Comparison of ENCODE assay signal across 25 cellular contexts in the genomic region with DNA sequence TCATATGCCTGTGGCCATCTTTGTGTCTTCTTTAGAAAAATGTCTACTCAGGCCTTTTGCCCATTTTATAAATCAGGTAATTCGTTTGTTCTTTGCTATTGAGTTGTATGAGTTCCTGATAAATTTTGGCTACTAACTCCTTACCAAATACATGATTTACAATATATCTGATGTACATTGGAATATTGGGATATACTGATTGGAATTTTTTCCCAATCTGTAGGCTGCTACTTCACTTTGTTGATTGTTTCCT. TPM values are rescaled to one million over a fixed set of nuclear protein-coding genes. Genes with fewer than 3 reads are reported as not detected.
DNase-seq lines count a peak whose midpoint lies in the region; ATAC-seq, FAIRE-seq and TF ChIP-seq lines count a peak whose summit lies in the region.
"Had no signal": no experiment of that assay in that cellular context is flagged by ENCODE, and none has a peak within 500 bp of the region (broad histone marks: within the 10 kb centered on the region; RNA-seq: fewer than 3 reads in every experiment).

No MANE protein-coding gene starts in this region.

- ATAC-seq in HepG2 (no peak), right lobe of liver (no peak), T-cell (replicated peaks in 1 of 4) (no peak), K562 (no peak)
- ATAC-seq in stimulated activated naive B cell treated with anti-CD40 and anti-IgM and Interleukin-4, amounts not matched to agents 10 μg/mL and 1 μg/mL and 100 μg/mL, for 72 hours (replicated peaks), result no peak
- ATAC-seq: body of pancreas, left cardiac atrium had no signal

- H4K20me1 ChIP-seq in HepG2 (ENCODE audit: insufficient read depth, low read length) (no peaks in the 10 kb centered on the region), K562 (replicated peaks; ENCODE audit: control insufficient read depth, insufficient read depth, low read length) (no peaks in the 10 kb centered on the region)

- TF ChIP-seq POLR2A in HepG2 (IDR thresholded peaks at IDR 0.05; ENCODE audit: insufficient read depth in 1 of 2, low read depth in 2 of 2, low read length in 2 of 2) (no peak), right lobe of liver (IDR thresholded peaks at IDR 0.05) (no peak), K562 (conservative IDR thresholded peaks at IDR 0.05) (no peak), vagina (IDR thresholded peaks at IDR 0.05) (no peak)

- peak overlapping the region; percentile 15 to 82 for H3K27ac Mint-ChIP-seq in T-cell
- peak overlapping the region; percentile 89 for H3K27ac Mint-ChIP-seq in stimulated activated naive B cell treated with anti-CD40 and anti-IgM and Interleukin-4, amounts not matched to agents 10 μg/mL and 1 μg/mL and 100 μg/mL, for 72 hours
- H3K27ac Mint-ChIP-seq: endodermal cell had no signal

- no peaks in the 10 kb centered on the region for H3K9me1 ChIP-seq in K562 (ENCODE audit: control insufficient read depth, insufficient read depth, low read length)

- intact Hi-C loops in HepG2 (cut with micrococcal nuclease; ENCODE audit: unreplicated experiment) (no loop called here), right lobe of liver (cut with DNase I) (no loop called here), K562 (cut with micrococcal nuclease) (no loop called here), vagina (cut with DNase I) (no loop called here)

- H2AFZ ChIP-seq in HepG2 (ENCODE audit: low read length), result no peak overlapping the region
- H2AFZ ChIP-seq in K562 (ENCODE audit: low read depth, low read length), result no peak overlapping the region

- DNase-seq in HepG2 (ENCODE audit: low spot score), result no peak
- DNase-seq in right lobe of liver, result no peak
- DNase-seq in T-cell, result no peak
- DNase-seq in K562 (ENCODE audit: extremely low read depth in 1 of 4, low spot score in 3 of 4), result no peak
- DNase-seq in stimulated activated naive B cell treated with anti-CD40 and anti-IgM and Interleukin-4, amounts not matched to agents 10 μg/mL and 1 μg/mL and 100 μg/mL, for 72 hours, result no peak
- no peak for DNase-seq in NK-92 treated with Interleukin-12 subunit alpha and Interleukin-12 subunit beta, amount 100 ng/mL, for 24 hours (lab: John Stamatoyannopoulos, UW)
- DNase-seq in vagina (ENCODE audit: extremely low spot score in 2 of 2), result no peak
- DNase-seq in frontal cortex (ENCODE audit: low spot score in 2 of 2), result no peak
- DNase-seq: activated B cell treated with CpG ODN at 0.5 μM for 24 hours; activated gamma-delta T cell treated with Interleukin-2 at 50 U/mL for 16 hours; body of pancreas; colonic mucosa; DND-41; endodermal cell; head of caudate nucleus; KG1; left cardiac atrium; NCI-H187 treated with DMSO at 0.1 percent for 48 hours; NCI-H774; stimulated activated CD4-positive, alpha-beta T cell treated with anti-CD3 and anti-CD28 coated beads, Interleukin-1b, Interleukin-23, amount 100 ng/mL, for 48 hours; T1000; transverse colon had no signal

- H3K4me1 ChIP-seq in HepG2 (ENCODE audit: insufficient read depth, low read length) (no peaks in the 10 kb centered on the region), right lobe of liver (no peaks in the 10 kb centered on the region), K562 (replicated peaks in 1 of 2; ENCODE audit: control insufficient read depth in 2 of 2, insufficient read depth in 2 of 2, low read length in 2 of 2) (no peaks in the 10 kb centered on the region), vagina (no peaks in the 10 kb centered on the region)
- H3K4me1 ChIP-seq: body of pancreas, colonic mucosa, transverse colon had no signal

- CTCF ChIA-PET in HepG2 (lab: Yijun Ruan, JAX; ENCODE audit: low intra/inter-chr PET ratio, low total read pairs), result no interaction called here
- CTCF ChIA-PET in T-cell (lab: Charles Lee), result no interaction called here
- CTCF ChIA-PET in K562 (lab: Yijun Ruan, JAX; ENCODE audit: low intra/inter-chr PET ratio), result no interaction called here

- peaks cover 63% of the 10 kb centered on the region for H3K36me3 Mint-ChIP-seq in T-cell
- H3K36me3 Mint-ChIP-seq in stimulated activated naive B cell treated with anti-CD40 and anti-IgM and Interleukin-4, amounts not matched to agents 10 μg/mL and 1 μg/mL and 100 μg/mL, for 72 hours, result peaks cover 48 to 67% of the 10 kb centered on the region in 2 donors

- peaks cover 90 to 92% (median 91%) of the 10 kb centered on the region in 3 donors for H3K4me1 Mint-ChIP-seq in T-cell
- peaks cover 43 to 88% of the 10 kb centered on the region in 2 donors for H3K4me1 Mint-ChIP-seq in stimulated activated naive B cell treated with anti-CD40 and anti-IgM and Interleukin-4, amounts not matched to agents 10 μg/mL and 1 μg/mL and 100 μg/mL, for 72 hours
- H3K4me1 Mint-ChIP-seq: endodermal cell, neural crest cell had no signal

- TF ChIP-seq EP300 in HepG2 (IDR thresholded peaks at IDR 0.05; ENCODE audit: low read depth in 2 of 2, low read length in 2 of 2) (no peak), HepG2 (CRISPR knock-in tag; IDR thresholded peaks at IDR 0.05; ENCODE audit: borderline replicate concordance) (no peak), K562 (IDR thresholded peaks at IDR 0.05; ENCODE audit: low read length) (no peak)

- POLR2A ChIA-PET in HepG2 (lab: Yijun Ruan, JAX) (no interaction called here), T-cell (lab: Charles Lee) (no interaction called here), K562 (lab: Yijun Ruan, JAX) (no interaction called here)

- H3K27me3 ChIP-seq in HepG2 (ENCODE audit: control insufficient read depth in 1 of 2, insufficient read depth in 2 of 2, low read length in 2 of 2), result no peaks in the 10 kb centered on the region
- H3K27me3 ChIP-seq in right lobe of liver, result no peaks in the 10 kb centered on the region
- H3K27me3 ChIP-seq in K562 (ENCODE audit: control insufficient read depth in 2 of 2, insufficient read depth in 2 of 2, low read length in 2 of 2), result no peaks in the 10 kb centered on the region
- no peaks in the 10 kb centered on the region for H3K27me3 ChIP-seq in vagina
- H3K27me3 ChIP-seq: body of pancreas, colonic mucosa, transverse colon had no signal

- H3K79me2 ChIP-seq in HepG2 (ENCODE audit: insufficient read depth, low read length) (no peaks in the 10 kb centered on the region), K562 (ENCODE audit: control insufficient read depth, insufficient read depth, low read length) (no peaks in the 10 kb centered on the region)

- H3K9me3 Mint-ChIP-seq in T-cell, result peaks cover 3 to 16% (median 12%) of the 10 kb centered on the region in 3 donors
- peaks cover 21% of the 10 kb centered on the region in 2 donors for H3K9me3 Mint-ChIP-seq in stimulated activated naive B cell treated with anti-CD40 and anti-IgM and Interleukin-4, amounts not matched to agents 10 μg/mL and 1 μg/mL and 100 μg/mL, for 72 hours
- H3K9me3 Mint-ChIP-seq: activated B cell treated with CpG ODN at 0.5 μM for 24 hours, endodermal cell had no signal

- H3K4me3 ChIP-seq in HepG2 (replicated peaks in 1 of 3; ENCODE audit: insufficient read depth in 1 of 3, low read depth in 2 of 3, low read length in 3 of 3) (no peak overlapping the region), right lobe of liver (no peak overlapping the region), K562 (no peak overlapping the region), vagina (no peak overlapping the region)
- H3K4me3 ChIP-seq: body of pancreas, colonic mucosa, transverse colon had no signal

- in situ Hi-C loops in HepG2 (cut with HindIII; ENCODE audit: extremely low pct_ligation_motif_present, low pct_unique_long_range_greater_than_20kb) (no loop called here), K562 (cut with MboI) (no loop called here)

- TF ChIP-seq CTCF in HepG2 (CRISPR knock-in tag; IDR thresholded peaks at IDR 0.05), result no peak
- TF ChIP-seq CTCF in right lobe of liver (IDR thresholded peaks at IDR 0.05), result no peak
- TF ChIP-seq CTCF in K562 (IDR thresholded peaks at IDR 0.05 in 2 of 3, conservative IDR thresholded peaks at IDR 0.05 in 1 of 3; ENCODE audit: insufficient read depth in 2 of 3, low read depth in 1 of 3, low read length in 3 of 3), result no peak
- TF ChIP-seq CTCF in vagina (IDR thresholded peaks at IDR 0.05), result no peak

- BruUV-seq in HepG2 (replicated peaks; lab: Mats Ljungman, UMichigan), result no TSS peak
- no TSS peak for BruUV-seq in K562 (replicated peaks; lab: Mats Ljungman, UMichigan)

- H3K9me3 ChIP-seq in HepG2 (ENCODE audit: low read length) (no peaks in the 10 kb centered on the region), right lobe of liver (no peaks in the 10 kb centered on the region), K562 (replicated peaks; ENCODE audit: control insufficient read depth, insufficient read depth, low read depth, low read length) (no peaks in the 10 kb centered on the region), vagina (no peaks in the 10 kb centered on the region)
- H3K9me3 ChIP-seq: body of pancreas, colonic mucosa, transverse colon had no signal

- H3K4me3 Mint-ChIP-seq in T-cell, result no peak overlapping the region
- no peak overlapping the region for H3K4me3 Mint-ChIP-seq in stimulated activated naive B cell treated with anti-CD40 and anti-IgM and Interleukin-4, amounts not matched to agents 10 μg/mL and 1 μg/mL and 100 μg/mL, for 72 hours
- H3K4me3 Mint-ChIP-seq: activated B cell treated with CpG ODN at 0.5 μM for 24 hours, endodermal cell, neural crest cell had no signal

- H3K9ac ChIP-seq in HepG2 (ENCODE audit: insufficient read depth, low read depth, low read length), result no peak overlapping the region
- H3K9ac ChIP-seq in K562 (ENCODE audit: insufficient read depth in 1 of 2, low read depth in 2 of 2, low read length in 2 of 2), result no peak overlapping the region

- H3K36me3 ChIP-seq in HepG2 (replicated peaks in 1 of 2; ENCODE audit: control insufficient read depth in 1 of 2, insufficient read depth in 2 of 2, low read length in 2 of 2) (no peaks in the 10 kb centered on the region), right lobe of liver (no peaks in the 10 kb centered on the region), K562 (ENCODE audit: control insufficient read depth, insufficient read depth, low read length) (no peaks in the 10 kb centered on the region), vagina (no peaks in the 10 kb centered on the region)
- H3K36me3 ChIP-seq: colonic mucosa, transverse colon had no signal

- no peaks in the 10 kb centered on the region for H3K27me3 Mint-ChIP-seq in T-cell
- H3K27me3 Mint-ChIP-seq in stimulated activated naive B cell treated with anti-CD40 and anti-IgM and Interleukin-4, amounts not matched to agents 10 μg/mL and 1 μg/mL and 100 μg/mL, for 72 hours, result no peaks in the 10 kb centered on the region
- H3K27me3 Mint-ChIP-seq: activated B cell treated with CpG ODN at 0.5 μM for 24 hours; stimulated activated naive CD8-positive, alpha-beta T cell treated with anti-CD3 and anti-CD28 coated beads, Interleukin-15, amount 100 ng/mL, for 72 hours had no signal

- FAIRE-seq in HepG2 (lab: Jason Lieb, UNC) (no peak), K562 (lab: Jason Lieb, UNC) (no peak), frontal cortex (lab: Jason Lieb, UNC) (no peak)
- FAIRE-seq: H54 had no signal

- H3K4me2 ChIP-seq in HepG2 (ENCODE audit: low read depth, low read length) (no peak overlapping the region), K562 (ENCODE audit: insufficient read depth, low read length) (no peak overlapping the region)

- no peak for TF ChIP-seq RAD21 in HepG2 (CRISPR knock-in tag; IDR thresholded peaks at IDR 0.05)
- TF ChIP-seq RAD21 in K562 (CRISPR knock-in tag; conservative IDR thresholded peaks at IDR 0.05 in 1 of 2, IDR thresholded peaks at IDR 0.05 in 1 of 2), result no peak

- H3K27ac ChIP-seq in HepG2 (ENCODE audit: extremely low read length, insufficient read depth, low read length) (no peak overlapping the region), right lobe of liver (no peak overlapping the region), K562 (ENCODE audit: extremely low read depth, low read depth, low read length) (no peak overlapping the region), vagina (no peak overlapping the region)
- H3K27ac ChIP-seq: body of pancreas, colonic mucosa, transverse colon had no signal

- WGBS in HepG2 (ENCODE audit: low lambda C conversion rate), result 0% methylated on average over 1 of the region's 1 CpG
- 83% methylated on average over 1 of the region's 1 CpG for WGBS in right lobe of liver (ENCODE audit: insufficient coverage, low coverage, low lambda C conversion rate, missing lambda C conversion rate)
- WGBS in K562 (ENCODE audit: insufficient coverage, low coverage, missing lambda C conversion rate), result 0% methylated on average over 1 of the region's 1 CpG

RNA-seq across cellular contexts. Expression of a gene that starts 39.2 kb away (rescaled TPM):
- total RNA-seq in HepG2 (2016; rRNA removed; fragmentation: Illumina TruSeq; extraction: Trizol) (not detected in 2 replicates), right lobe of liver (10 to 100 TPM in 1 of 6 experiments, 1 to 10 TPM in 5; 2.6 to 12.6 (median 3.1) TPM), T-cell (100 to 1,000 TPM in 2 of 5 donors, 10 to 100 TPM in 3; 81.9 to 196 (median 96.7) TPM), K562 (2014; rRNA removed) (0.33 and 2.0 TPM in 2 replicates), K562 (2014; rRNA removed; fragmentation: Illumina TruSeq; extraction: Trizol) (0.55 and 0.96 TPM in 2 replicates), K562 (2015; rRNA removed; fragmentation: Illumina TruSeq; extraction: Trizol) (0.11 and 0.40 TPM in 2 replicates), K562 (2021) (1.7 and 2.0 TPM in 2 replicates), vagina (6.4 TPM), frontal cortex (48.9 TPM)
- not detected in 2 replicates for total RNA-seq in HepG2 (2016; cell fraction: cytosol; rRNA removed; fragmentation: Illumina TruSeq; extraction: Trizol; ENCODE audit: low read depth)
- total RNA-seq in HepG2 (2016; cell fraction: insoluble cytoplasmic fraction; rRNA removed; fragmentation: Illumina TruSeq; extraction: Trizol), result not detected in 2 replicates
- total RNA-seq in HepG2 (2016; cell fraction: membrane; rRNA removed; fragmentation: Illumina TruSeq; extraction: Trizol), result not detected in 2 replicates
- total RNA-seq in HepG2 (2016; cell fraction: nucleus; rRNA removed; fragmentation: Illumina TruSeq; extraction: Trizol), result not detected in 2 replicates
- polyA plus RNA-seq in HepG2 (2011; rRNA removed) (0.01 TPM in 1 of 2 replicates, not detected in the other), K562 (2011; rRNA removed) (3.1 and 3.3 TPM in 2 replicates), K562 (2014; fragmentation: Illumina TruSeq; extraction: Trizol) (0.59 and 0.91 TPM in 2 replicates), K562 (2014; fragmentation: Nextera tagmentation; extraction: Ambion mirVana) (under 1 TPM; 0.06 to 0.11 TPM), K562 (2014; rRNA removed) (0.61 and 0.65 TPM in 2 replicates)
- 0.01 TPM in 1 of 2 replicates, not detected in the other for polyA plus RNA-seq in HepG2 (2011; cell fraction: cytosol; rRNA removed)
- 0.24 TPM in 1 of 2 replicates, not detected in the other for polyA plus RNA-seq in HepG2 (2011; cell fraction: nucleus; rRNA removed)
- 0.07 TPM in 1 of 2 replicates, not detected in the other for polyA plus RNA-seq in HepG2 (2012)
- polyA plus RNA-seq in HepG2 (2016; cell fraction: cytosol; fragmentation: Illumina TruSeq; extraction: Trizol; ENCODE audit: low read depth), result not detected in 2 replicates
- polyA plus RNA-seq in HepG2 (2016; cell fraction: insoluble cytoplasmic fraction; fragmentation: Illumina TruSeq; extraction: Trizol; ENCODE audit: low read depth), result not detected in 2 replicates
- polyA plus RNA-seq in HepG2 (2016; cell fraction: membrane; fragmentation: Illumina TruSeq; extraction: Trizol; ENCODE audit: low read depth), result not detected in 2 replicates
- polyA plus RNA-seq in HepG2 (2016; cell fraction: nucleus; fragmentation: Illumina TruSeq; extraction: Trizol; ENCODE audit: insufficient read depth, low read depth), result not detected in 2 replicates
- polyA minus RNA-seq in HepG2 (2011; rRNA and poly(A)+ RNA removed; ENCODE audit: low replicate concordance), result 0.02 TPM in 1 of 2 replicates, not detected in the other
- not detected in 2 replicates for polyA minus RNA-seq in HepG2 (2011; cell fraction: cytosol; rRNA and poly(A)+ RNA removed)
- polyA minus RNA-seq in HepG2 (2011; cell fraction: nucleus; rRNA and poly(A)+ RNA removed), result under 0.01 and 0.13 TPM in 2 replicates
- 16.1 and 29.2 TPM in 2 replicates for total RNA-seq in K562 (2011; cell fraction: chromatin; rRNA removed; ENCODE audit: low replicate concordance)
- 6.1 and 8.3 TPM in 2 replicates for total RNA-seq in K562 (2011; cell fraction: nucleolus; rRNA removed)
- total RNA-seq in K562 (2011; cell fraction: nucleoplasm; rRNA removed), result 10.3 and 15.1 TPM in 2 replicates
- polyA plus RNA-seq in K562 (2011; cell fraction: cytosol; rRNA removed), result 1.5 and 2.1 TPM in 2 replicates
- 5.2 and 7.8 TPM in 2 replicates for polyA plus RNA-seq in K562 (2011; cell fraction: nucleus; rRNA removed)
- polyA plus RNA-seq in K562 (2012), result 1.0 and 1.2 TPM in 2 replicates
- polyA minus RNA-seq in K562 (2011; rRNA and poly(A)+ RNA removed), result 9.8 and 11.4 TPM in 2 replicates
- 2.3 and 3.9 TPM in 2 replicates for polyA minus RNA-seq in K562 (2011; cell fraction: cytosol; rRNA and poly(A)+ RNA removed)
- 14.8 and 19.3 TPM in 2 replicates for polyA minus RNA-seq in K562 (2011; cell fraction: nucleus; rRNA and poly(A)+ RNA removed)
